ENCODE assay signal across 14 cellular contexts in genomic region chr1:211330282-211330936, GRCh38. TPM values are rescaled to one million over a fixed set of nuclear protein-coding genes. Genes with fewer than 3 reads are reported as not detected.
A peak's percentile ranks its signal among the peaks of the same experiment; 100 is the strongest.
DNase-seq lines count a peak whose midpoint lies in the region; ATAC-seq and TF ChIP-seq lines count a peak whose summit lies in the region.
"Had no signal": no experiment of that assay in that cellular context is flagged by ENCODE, and none has a peak within 500 bp of the region (broad histone marks: within the 10 kb centered on the region; RNA-seq: fewer than 3 reads in every experiment).

No MANE protein-coding gene starts in this region.

- DNase-seq in activated T-cell treated with anti-CD3 and anti-CD28 coated beads, Interleukin-2, amount 50 U/mL, for 4 hours, result no peak
- no peak for DNase-seq in activated T-cell treated with anti-CD3 and anti-CD28 coated beads for 4 hours
- no peak for DNase-seq in T-cell
- no peak for DNase-seq in effector memory CD4-positive, alpha-beta T cell
- no peak for DNase-seq in stimulated activated naive CD8-positive, alpha-beta T cell treated with anti-CD3 and anti-CD28 coated beads, Interleukin-15, amount 100 ng/mL, for 72 hours
- DNase-seq in T1000 (lab: John Stamatoyannopoulos, UW), result no peak
- no peak for DNase-seq in RWPE1 (ENCODE audit: low spot score)
- DNase-seq: DMS153; effector CD4-positive, alpha-beta T cell; KBM-7; lower lobe of right lung; NCI-H774 had no signal

- no peak for ATAC-seq in activated T-cell treated with anti-CD3 and anti-CD28 coated beads, Interleukin-2, amount 50 U/mL, for 4 hours
- ATAC-seq in T-cell (replicated peaks in 1 of 4) (no peak), HG02981 (IDR thresholded peaks at IDR 0.05; ENCODE audit: unreplicated experiment) (no peak)
- ATAC-seq in stimulated activated naive CD8-positive, alpha-beta T cell treated with anti-CD3 and anti-CD28 coated beads, Interleukin-15, amount 100 ng/mL, for 72 hours, result no peak
- ATAC-seq: lower lobe of right lung, Right ventricle myocardium inferior had no signal

- no peaks in the 10 kb centered on the region for H3K9me3 ChIP-seq in effector memory CD4-positive, alpha-beta T cell (ENCODE audit: control insufficient read depth, low read length)
- H3K9me3 ChIP-seq: lower lobe of right lung had no signal

- peak overlapping the region; percentile 91 for H3K4me3 Mint-ChIP-seq in activated T-cell treated with anti-CD3 and anti-CD28 coated beads, Interleukin-2, amount 50 U/mL, for 4 hours
- peak overlapping the region; percentile 92 to 95 (median 95) for H3K4me3 Mint-ChIP-seq in T-cell
- H3K4me3 Mint-ChIP-seq in stimulated activated naive CD8-positive, alpha-beta T cell treated with anti-CD3 and anti-CD28 coated beads, Interleukin-15, amount 100 ng/mL, for 72 hours, result peak overlapping the region; percentile 90 to 91

- peaks cover 58% of the 10 kb centered on the region for H3K4me1 ChIP-seq in effector memory CD4-positive, alpha-beta T cell (ENCODE audit: control insufficient read depth, insufficient read depth, low read length, poor library complexity, severe bottlenecking)

- H3K36me3 Mint-ChIP-seq in activated T-cell treated with anti-CD3 and anti-CD28 coated beads, Interleukin-2, amount 50 U/mL, for 4 hours (ENCODE audit: insufficient read depth), result peaks cover 7% of the 10 kb centered on the region
- H3K36me3 Mint-ChIP-seq in T-cell, result no peaks in the 10 kb centered on the region

- H3K4me3 ChIP-seq in effector memory CD4-positive, alpha-beta T cell (ENCODE audit: insufficient read depth, low read depth, low read length, poor library complexity, severe bottlenecking), result peak overlapping the region; percentile 85
- H3K4me3 ChIP-seq: lower lobe of right lung had no signal

- no peaks in the 10 kb centered on the region for H3K27me3 Mint-ChIP-seq in activated T-cell treated with anti-CD3 and anti-CD28 coated beads, Interleukin-2, amount 50 U/mL, for 4 hours (ENCODE audit: low read depth)
- H3K27me3 Mint-ChIP-seq in T-cell, result no peaks in the 10 kb centered on the region
- H3K27me3 Mint-ChIP-seq in stimulated activated naive CD8-positive, alpha-beta T cell treated with anti-CD3 and anti-CD28 coated beads, Interleukin-15, amount 100 ng/mL, for 72 hours, result no peaks in the 10 kb centered on the region

- TF ChIP-seq CTCF in RWPE1 (conservative IDR thresholded peaks at IDR 0.05; ENCODE audit: low read depth), result no peak

- H3K4me1 Mint-ChIP-seq in activated T-cell treated with anti-CD3 and anti-CD28 coated beads, Interleukin-2, amount 50 U/mL, for 4 hours (ENCODE audit: low read depth), result peaks cover 85% of the 10 kb centered on the region
- peaks cover 84 to 92% (median 86%) of the 10 kb centered on the region in 3 donors for H3K4me1 Mint-ChIP-seq in T-cell
- peaks cover 81% of the 10 kb centered on the region for H3K4me1 Mint-ChIP-seq in stimulated activated naive CD8-positive, alpha-beta T cell treated with anti-CD3 and anti-CD28 coated beads, Interleukin-15, amount 100 ng/mL, for 72 hours

- H3K27me3 ChIP-seq in effector memory CD4-positive, alpha-beta T cell (replicated peaks; ENCODE audit: control insufficient read depth, insufficient read depth, low read length, poor library complexity, severe bottlenecking), result no peaks in the 10 kb centered on the region

- H3K9me3 Mint-ChIP-seq in activated T-cell treated with anti-CD3 and anti-CD28 coated beads, Interleukin-2, amount 50 U/mL, for 4 hours, result no peaks in the 10 kb centered on the region
- H3K9me3 Mint-ChIP-seq in T-cell, result no peaks in the 10 kb centered on the region
- no peaks in the 10 kb centered on the region for H3K9me3 Mint-ChIP-seq in stimulated activated naive CD8-positive, alpha-beta T cell treated with anti-CD3 and anti-CD28 coated beads, Interleukin-15, amount 100 ng/mL, for 72 hours

- peak overlapping the region; percentile 91 to 92 for H3K27ac Mint-ChIP-seq in T-cell
- H3K27ac Mint-ChIP-seq in stimulated activated naive CD8-positive, alpha-beta T cell treated with anti-CD3 and anti-CD28 coated beads, Interleukin-15, amount 100 ng/mL, for 72 hours, result peak overlapping the region; percentile 37 to 77

- H3K27ac ChIP-seq in effector memory CD4-positive, alpha-beta T cell (ENCODE audit: insufficient read depth, low read length, poor library complexity, severe bottlenecking), result peak overlapping the region; percentile 76
- H3K27ac ChIP-seq in RWPE1, result no peak overlapping the region
- H3K27ac ChIP-seq: lower lobe of right lung had no signal

- POLR2A ChIA-PET in T-cell (lab: Charles Lee) (interaction anchor here in 1 of 2 donors (0.6 kb wide), 1 partner anchor 53 kb away, joined by 4 read pairs; no protein-coding TSS in a partner anchor), RWPE1 (lab: Yijun Ruan, JAX; ENCODE audit: low non-redundant PET) (no interaction called here)

- CTCF ChIA-PET in T-cell (lab: Charles Lee), result interaction anchor here in 1 of 2 donors (0.6 to 0.7 kb wide), 2 partner anchors 71 to 647 kb away, joined by 3 to 4 read pairs; no protein-coding TSS in a partner anchor
- CTCF ChIA-PET in RWPE1 (lab: Yijun Ruan, JAX), result interaction anchor here (0.6 kb wide), 1 partner anchor 1481 kb away, joined by 7 read pairs; no protein-coding TSS in a partner anchor

- no peaks in the 10 kb centered on the region for H3K36me3 ChIP-seq in effector memory CD4-positive, alpha-beta T cell (ENCODE audit: control insufficient read depth, insufficient read depth, low read length)
- H3K36me3 ChIP-seq: lower lobe of right lung had no signal

RNA-seq across cellular contexts. Expression of gene TRAF5, which starts 3.8 kb away (rescaled TPM):
- 10 to 100 TPM; 16.3 to 20.6 (median 17.0) TPM for total RNA-seq in activated T-cell treated with anti-CD3 and anti-CD28 coated beads, Interleukin-2, amount 50 U/mL, for 4 hours
- 10 to 100 TPM; 49.5 to 64.5 (median 57.2) TPM for total RNA-seq in T-cell
